Comparison of ENCODE assay signal across 10 cellular contexts in genomic region chr1:119000371-119001180, GRCh38. TPM values are rescaled to one million over a fixed set of nuclear protein-coding genes. Genes with fewer than 3 reads are reported as not detected.
DNase-seq lines count a peak whose midpoint lies in the region; ATAC-seq, FAIRE-seq and TF ChIP-seq lines count a peak whose summit lies in the region.
"Had no signal": no experiment of that assay in that cellular context is flagged by ENCODE, and none has a peak within 500 bp of the region (broad histone marks: within the 10 kb centered on the region; RNA-seq: fewer than 3 reads in every experiment).

No MANE protein-coding gene starts in this region.

- no peak for TF ChIP-seq CTCF in SK-N-SH (IDR thresholded peaks at IDR 0.05)
- no peak for TF ChIP-seq CTCF in choroid plexus epithelial cell (conservative IDR thresholded peaks at IDR 0.05; ENCODE audit: low read depth, low read length)
- no peak for TF ChIP-seq CTCF in keratinocyte (optimal IDR thresholded peaks at IDR 0.05 in 1 of 3, IDR thresholded peaks at IDR 0.05 in 1 of 3, conservative IDR thresholded peaks at IDR 0.05 in 1 of 3; ENCODE audit: extremely low read depth in 1 of 3, insufficient read depth in 2 of 3, low read length in 3 of 3)

- no peak for TF ChIP-seq RAD21 in SK-N-SH (IDR thresholded peaks at IDR 0.05; ENCODE audit: low read length)

- H3K9me3 ChIP-seq in SK-N-SH (no peaks in the 10 kb centered on the region), keratinocyte (ENCODE audit: control insufficient read depth, low read depth, low read length) (no peaks in the 10 kb centered on the region), subcutaneous abdominal adipose tissue (ENCODE audit: control insufficient read depth in 5 of 5, low read length in 5 of 5) (no peaks in the 10 kb centered on the region)

- no peak for DNase-seq in SK-N-SH
- DNase-seq in choroid plexus epithelial cell (ENCODE audit: low read depth): peak; percentile 38
- no peak for DNase-seq in keratinocyte (ENCODE audit: low read depth, low spot score)
- DNase-seq in GOT3 (lab: John Stamatoyannopoulos, UW): no peak
- DNase-seq in NCI-H69 (lab: John Stamatoyannopoulos, UW): no peak
- DNase-seq: 8988T, NCI-H187 had no signal

- H3F3A ChIP-seq in SK-N-SH (replicated peaks; ENCODE audit: insufficient read depth): no peaks in the 10 kb centered on the region

- H3K27me3 ChIP-seq in SK-N-SH (ENCODE audit: insufficient read depth) (peaks cover 86% of the 10 kb centered on the region), keratinocyte (ENCODE audit: control insufficient read depth, extremely low read depth, insufficient read depth, low read length) (peaks cover 80% of the 10 kb centered on the region), subcutaneous abdominal adipose tissue (ENCODE audit: control insufficient read depth in 5 of 5, insufficient read depth in 4 of 5, low read length in 5 of 5) (peaks cover 0 to 38% (median 22%) of the 10 kb centered on the region in 5 donors)

- H3K27ac ChIP-seq in SK-N-SH (ENCODE audit: low read depth in 2 of 2, low read length in 1 of 2) (no peak overlapping the region), keratinocyte (ENCODE audit: control insufficient read depth, insufficient read depth, low read length) (no peak overlapping the region), subcutaneous abdominal adipose tissue (ENCODE audit: low read depth, low read length) (no peak overlapping the region)

- CTCF ChIA-PET in SK-N-SH (lab: Yijun Ruan, JAX): interaction anchor here (0.7 to 1.2 kb wide), 2 partner anchors 8 to 16 kb away, joined by 3 to 10 read pairs; no protein-coding TSS in a partner anchor

- H3K36me3 ChIP-seq in SK-N-SH (replicated peaks in 1 of 2; ENCODE audit: control insufficient read depth in 1 of 2, insufficient read depth in 2 of 2, low read length in 1 of 2) (no peaks in the 10 kb centered on the region), keratinocyte (ENCODE audit: control insufficient read depth in 2 of 2, extremely low read depth in 1 of 2, insufficient read depth in 2 of 2, low read length in 2 of 2) (no peaks in the 10 kb centered on the region), subcutaneous abdominal adipose tissue (ENCODE audit: control insufficient read depth in 5 of 5, insufficient read depth in 5 of 5, low read length in 5 of 5) (no peaks in the 10 kb centered on the region)

- FAIRE-seq in keratinocyte (lab: Jason Lieb, UNC): no peak

- H3K9ac ChIP-seq in SK-N-SH (no peak overlapping the region), keratinocyte (ENCODE audit: control insufficient read depth, extremely low read depth, insufficient read depth, low read length) (no peak overlapping the region), subcutaneous abdominal adipose tissue (ENCODE audit: low read length in 5 of 5) (peak overlapping the region in 2 of 5 donors; percentile 59 to 68)

- H3K4me1 ChIP-seq in SK-N-SH (ENCODE audit: control insufficient read depth in 1 of 2, insufficient read depth in 2 of 2, low read depth in 1 of 2, low read length in 1 of 2) (no peaks in the 10 kb centered on the region), keratinocyte (ENCODE audit: control insufficient read depth, extremely low read depth, insufficient read depth, low read length) (peaks cover 19% of the 10 kb centered on the region), subcutaneous abdominal adipose tissue (ENCODE audit: control insufficient read depth in 5 of 5, insufficient read depth in 5 of 5, low read length in 5 of 5) (peaks cover 3 to 27% (median 22%) of the 10 kb centered on the region in 5 donors)

- no peak for TF ChIP-seq EP300 in SK-N-SH (IDR thresholded peaks at IDR 0.05; ENCODE audit: borderline replicate concordance in 1 of 2, low read depth in 1 of 2, low read length in 1 of 2)

- no peak overlapping the region for H2AFZ ChIP-seq in SK-N-SH (ENCODE audit: low read depth)
- H2AFZ ChIP-seq in keratinocyte (ENCODE audit: control insufficient read depth, low read length): no peak overlapping the region

- H3K4me3 ChIP-seq in SK-N-SH (ENCODE audit: low read depth in 2 of 2, low read length in 1 of 2): no peak overlapping the region
- H3K4me3 ChIP-seq in choroid plexus epithelial cell (ENCODE audit: low read depth, low read length): peak overlapping the region; percentile 56
- H3K4me3 ChIP-seq in keratinocyte (ENCODE audit: control insufficient read depth in 2 of 3, extremely low read depth in 1 of 3, insufficient read depth in 2 of 3, low read depth in 1 of 3, low read length in 3 of 3): peak overlapping the region in 1 of 3 experiments; percentile 51
- H3K4me3 ChIP-seq in subcutaneous abdominal adipose tissue (ENCODE audit: low read depth in 1 of 5, low read length in 5 of 5): peak overlapping the region; percentile 52 to 70 (median 68)

- H3K9me1 ChIP-seq in keratinocyte (ENCODE audit: control insufficient read depth, extremely low read depth, insufficient read depth, low read length): no peaks in the 10 kb centered on the region

- dilution Hi-C loops in keratinocyte (cut with MboI; ENCODE audit: extremely low pct_ligation_motif_present, low sequenced_read_pairs): no loop called here

- no peak; the same call in 2 of the 3 replicates for ATAC-seq in SK-N-SH treated with all-trans-retinoic acid at 6 μM for 48 hours
- ATAC-seq in GM21381 (IDR thresholded peaks at IDR 0.05; ENCODE audit: unreplicated experiment): no peak

- POLR2A ChIA-PET in SK-N-SH (lab: Yijun Ruan, JAX): interaction anchor here (0.6 kb wide), 1 partner anchor 1678 kb away, joined by 3 read pairs; no protein-coding TSS in a partner anchor

- H3K9me2 ChIP-seq in SK-N-SH: no peaks in the 10 kb centered on the region

- H3K4me2 ChIP-seq in SK-N-SH (no peak overlapping the region), keratinocyte (ENCODE audit: control insufficient read depth, extremely low read depth, insufficient read depth, low read depth, low read length) (peak overlapping the region; percentile 27)

- H4K20me1 ChIP-seq in SK-N-SH (ENCODE audit: insufficient read depth) (no peaks in the 10 kb centered on the region), keratinocyte (ENCODE audit: control insufficient read depth, extremely low read depth, insufficient read depth, low read length) (no peaks in the 10 kb centered on the region)

- H3K79me2 ChIP-seq in SK-N-SH (ENCODE audit: insufficient read depth) (no peaks in the 10 kb centered on the region), keratinocyte (ENCODE audit: control insufficient read depth, insufficient read depth, low read length) (no peaks in the 10 kb centered on the region)

- WGBS in SK-N-SH (ENCODE audit: low lambda C conversion rate): 25% methylated on average over 25 of the region's 44 CpGs

TF ChIP-seq in SK-N-SH, 30 proteins besides CTCF, POLR2A, EP300 and RAD21 (continues in another document):
- no peak for TF ChIP-seq GABPA (IDR thresholded peaks at IDR 0.05; ENCODE audit: low read depth)
- 0 out of 2 replicates have a peak, but pooled peaks have one; percentile 35 for TF ChIP-seq EZH2phosphoT487 (IDR thresholded peaks at IDR 0.05; ENCODE audit: borderline replicate concordance, low read depth)
- no peak for TF ChIP-seq MEF2A (IDR thresholded peaks at IDR 0.05; ENCODE audit: borderline replicate concordance, low read depth)
- TF ChIP-seq USF1 (IDR thresholded peaks at IDR 0.05; ENCODE audit: borderline replicate concordance, low read depth): no peak
- TF ChIP-seq GATA2 (CRISPR knock-in tag; IDR thresholded peaks at IDR 0.05): no peak

TF ChIP-seq in SK-N-SH treated with all-trans-retinoic acid at 6 μM for 48 hours, 23 proteins besides CTCF, POLR2A, EP300 and RAD21 (continues in another document):
- TF ChIP-seq ZC3H10 (CRISPR knock-in tag; IDR thresholded peaks at IDR 0.05) (no peak), ESRRG (CRISPR knock-in tag; IDR thresholded peaks at IDR 0.05) (no peak), PPARA (CRISPR knock-in tag; IDR thresholded peaks at IDR 0.05; ENCODE audit: borderline replicate concordance) (no peak), BACH2 (CRISPR knock-in tag; IDR thresholded peaks at IDR 0.05; ENCODE audit: borderline replicate concordance) (no peak), ZFP30 (CRISPR knock-in tag; IDR thresholded peaks at IDR 0.05) (no peak), OSR1 (CRISPR knock-in tag; IDR thresholded peaks at IDR 0.05) (no peak), ZNF565 (CRISPR knock-in tag; conservative IDR thresholded peaks at IDR 0.05; ENCODE audit: low read depth) (no peak), ISL1 (CRISPR knock-in tag; IDR thresholded peaks at IDR 0.05) (no peak)
- TF ChIP-seq, protein P1, sequence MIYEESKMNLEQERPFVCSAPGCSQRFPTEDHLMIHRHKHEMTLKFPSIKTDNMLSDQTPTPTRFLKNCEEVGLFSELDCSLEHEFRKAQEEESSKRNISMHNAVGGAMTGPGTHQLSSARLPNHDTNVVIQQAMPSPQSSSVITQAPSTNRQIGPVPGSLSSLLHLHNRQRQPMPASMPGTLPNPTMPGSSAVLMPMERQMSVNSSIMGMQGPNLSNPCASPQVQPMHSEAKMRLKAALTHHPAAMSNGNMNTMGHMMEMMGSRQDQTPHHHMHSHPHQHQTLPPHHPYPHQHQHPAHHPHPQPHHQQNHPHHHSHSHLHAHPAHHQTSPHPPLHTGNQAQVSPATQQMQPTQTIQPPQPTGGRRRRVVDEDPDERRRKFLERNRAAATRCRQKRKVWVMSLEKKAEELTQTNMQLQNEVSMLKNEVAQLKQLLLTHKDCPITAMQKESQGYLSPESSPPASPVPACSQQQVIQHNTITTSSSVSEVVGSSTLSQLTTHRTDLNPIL (CRISPR knock-in tag; IDR thresholded peaks at IDR 0.05; ENCODE audit: low read depth): no peak

RNA-seq across cellular contexts. Expression of gene TBX15, which starts 12.4 kb away (rescaled TPM):
- polyA plus RNA-seq in SK-N-SH (2012; rRNA removed) (0.02 TPM in 1 of 2 replicates, not detected in the other), keratinocyte (0.01 to 0.02 TPM in 2 of 3 replicates, not detected in the other)
- 0.01 TPM in 1 of 2 replicates, not detected in the other for polyA plus RNA-seq in SK-N-SH (2012; cell fraction: cytosol; rRNA removed)
- polyA plus RNA-seq in SK-N-SH (2012; cell fraction: nucleus; rRNA removed): 0.01 TPM in 1 of 2 replicates, not detected in the other
- polyA plus RNA-seq in keratinocyte (2011; ENCODE audit: low read depth): not detected
- not detected in 2 replicates for polyA plus RNA-seq in keratinocyte (2011; cell fraction: cytosol; rRNA removed)
- 0.05 TPM in 1 of 2 replicates, not detected in the other for polyA plus RNA-seq in keratinocyte (2011; cell fraction: nucleus; rRNA removed)
- not detected in 2 replicates for polyA plus RNA-seq in keratinocyte (2012; ENCODE audit: low replicate concordance)
- not detected in 3 replicates for polyA minus RNA-seq in keratinocyte
- polyA minus RNA-seq in keratinocyte (2011; cell fraction: cytosol; rRNA and poly(A)+ RNA removed): not detected
- not detected in 2 replicates for polyA minus RNA-seq in keratinocyte (2011; cell fraction: nucleus; rRNA and poly(A)+ RNA removed)

Comparison
In these comparisons a context has a peak if more than half of its experiments do, and no peak if none do; other contexts are left out.
1. H3K4me3 ChIP-seq: peak in choroid plexus epithelial cell (single experiment) and subcutaneous abdominal adipose tissue (5 of 5); none in SK-N-SH (0 of 2).